8 cellular contexts compared by ENCODE assay signal in genomic region chr17:2336215-2337151, GRCh38. TPM values are rescaled to one million over a fixed set of nuclear protein-coding genes. Genes with fewer than 3 reads are reported as not detected.
DNase-seq lines count a peak whose midpoint lies in the region; TF ChIP-seq lines count a peak whose summit lies in the region.

TSS of gene TSR1 (minus strand) at chr17:2336457. CDS start at chr17:2336427, 30 bp downstream.

- H3K27ac ChIP-seq in HEK293 (ENCODE audit: extremely low read depth, low read depth, low read length) = peak within 1 kb of the TSS; percentile 88
- peak within 1 kb of the TSS; percentile 73 to 86 for H3K27ac ChIP-seq in ovary
- peak within 1 kb of the TSS; percentile 41 to 80 (median 50) for H3K27ac ChIP-seq in thyroid gland

- H3K9me3 ChIP-seq in HEK293 (ENCODE audit: control insufficient read depth, insufficient read depth, low read depth, low read length) (no peaks in the 10 kb centered on the region), ovary (no peaks in the 10 kb centered on the region), thyroid gland (no peaks in the 10 kb centered on the region)

- TF ChIP-seq POLR2A in ovary (IDR thresholded peaks at IDR 0.05) = peak; percentile 79
- TF ChIP-seq POLR2A in thyroid gland (IDR thresholded peaks at IDR 0.05) = peak in 1 of 2 donors; percentile 89

- CTCF ChIA-PET in HEK293 (lab: Yijun Ruan, JAX) = interaction anchor here (0.5 to 10.9 kb wide), 12 partner anchors 12 to 450 kb away, joined by 3 to 110 read pairs (median 4); no protein-coding TSS in a partner anchor

- intact Hi-C loops in ovary (cut with DNase I) = no loop called here
- intact Hi-C loops in thyroid gland (cut with DNase I) = no loop called here

- H3K36me3 Mint-ChIP-seq in activated naive CD8-positive, alpha-beta T cell treated with anti-CD3 and anti-CD28 coated beads for 36 hours = peaks cover under 1% of the 10 kb centered on the region
- H3K36me3 Mint-ChIP-seq in glutamatergic neuron (ENCODE audit: unreplicated experiment) = no peaks in the 10 kb centered on the region

- H3K4me3 Mint-ChIP-seq in activated naive CD8-positive, alpha-beta T cell treated with anti-CD3 and anti-CD28 coated beads for 36 hours = no peak within 1 kb of the TSS
- peak within 1 kb of the TSS; percentile 99 for H3K4me3 Mint-ChIP-seq in glutamatergic neuron (ENCODE audit: unreplicated experiment)

- H3K36me3 ChIP-seq in HEK293 (ENCODE audit: control insufficient read depth in 2 of 2, insufficient read depth in 1 of 2, low read length in 2 of 2) (peaks cover 39 to 44% of the 10 kb centered on the region in 2 experiments), ovary (no peaks in the 10 kb centered on the region), thyroid gland (peaks cover 28 to 35% of the 10 kb centered on the region in 2 donors)

- no peaks in the 10 kb centered on the region for H3K27me3 Mint-ChIP-seq in activated naive CD8-positive, alpha-beta T cell treated with anti-CD3 and anti-CD28 coated beads for 36 hours
- H3K27me3 Mint-ChIP-seq in glutamatergic neuron (ENCODE audit: unreplicated experiment) = peaks cover 4% of the 10 kb centered on the region

- POLR2A ChIA-PET in HEK293 (lab: Yijun Ruan, JAX) = interaction anchor here (0.5 to 4.0 kb wide), 24 partner anchors 8 to 207 kb away, joined by 3 to 49 read pairs (median 5); partner anchors contain the start of genes SMG6 and SRR

- peaks cover 14% of the 10 kb centered on the region for H3K4me1 ChIP-seq in HEK293 (ENCODE audit: control insufficient read depth, insufficient read depth, low read length)
- peaks cover 5% of the 10 kb centered on the region for H3K4me1 ChIP-seq in ovary (ENCODE audit: insufficient read depth)
- peaks cover 8 to 10% of the 10 kb centered on the region in 2 donors for H3K4me1 ChIP-seq in thyroid gland

- peak within 1 kb of the TSS; percentile 99 for H3K27ac Mint-ChIP-seq in activated naive CD8-positive, alpha-beta T cell treated with anti-CD3 and anti-CD28 coated beads for 36 hours
- H3K27ac Mint-ChIP-seq in glutamatergic neuron (ENCODE audit: unreplicated experiment) = peak within 1 kb of the TSS; percentile 81

- DNase-seq in GM04504 (ENCODE audit: low read depth) (peak; percentile 77), MV-4-11 (lab: John Stamatoyannopoulos, UW) (peak; percentile 86), SKM-1 treated with dmso at 0.1 percent for 144 hours (lab: John Stamatoyannopoulos, UW; ENCODE audit: unreplicated experiment) (peak; percentile 30), glutamatergic neuron (peak; percentile 95), ovary (peak; percentile 87 to 93 (median 90)), thyroid gland (peak; percentile 90 to 92)
- DNase-seq in activated naive CD8-positive, alpha-beta T cell treated with anti-CD3 and anti-CD28 coated beads for 36 hours = peak; percentile 94

- H3K4me3 ChIP-seq in HEK293 (ENCODE audit: low read depth, low read length) (peak within 1 kb of the TSS; percentile 56), ovary (peak within 1 kb of the TSS; percentile 76), thyroid gland (replicated peaks in 1 of 3) (peak within 1 kb of the TSS; percentile 77 to 97 (median 96))

- TF ChIP-seq EP300 in ovary (IDR thresholded peaks at IDR 0.05) = no peak

- peak; percentile 77 for TF ChIP-seq CTCF in HEK293 (tag by site-specific recombination; IDR thresholded peaks at IDR 0.05)
- TF ChIP-seq CTCF in glutamatergic neuron (IDR thresholded peaks at IDR 0.05; ENCODE audit: partially characterized antibody, unreplicated experiment) = no peak
- TF ChIP-seq CTCF in ovary (IDR thresholded peaks at IDR 0.05) = peak in 1 of 3 donors; percentile 27
- TF ChIP-seq CTCF in thyroid gland (IDR thresholded peaks at IDR 0.05) = peak in 2 of 6 experiments; percentile 14 to 21

- no peaks in the 10 kb centered on the region for H3K9me3 Mint-ChIP-seq in activated naive CD8-positive, alpha-beta T cell treated with anti-CD3 and anti-CD28 coated beads for 36 hours
- H3K9me3 Mint-ChIP-seq in glutamatergic neuron (ENCODE audit: unreplicated experiment) = peaks cover 7% of the 10 kb centered on the region

- H3K27me3 ChIP-seq in ovary (no peaks in the 10 kb centered on the region), thyroid gland (no peaks in the 10 kb centered on the region)

- 0 to 1% (median 1%) methylated on average over 65 to 77 of the region's 77 CpGs for WGBS in ovary, 3 donors
- 0 to 1% methylated on average over 26 to 40 of the region's 77 CpGs for WGBS in thyroid gland, 2 donors

- H3K4me1 Mint-ChIP-seq in activated naive CD8-positive, alpha-beta T cell treated with anti-CD3 and anti-CD28 coated beads for 36 hours = peaks cover 12% of the 10 kb centered on the region
- peaks cover 9% of the 10 kb centered on the region for H3K4me1 Mint-ChIP-seq in glutamatergic neuron (ENCODE audit: low read depth, unreplicated experiment)

TF ChIP-seq in HEK293, 187 proteins besides CTCF, POLR2A, EP300 and RAD21 (continues in another document):
- 0 out of 2 replicates have a peak, but pooled peaks have one; percentile 18 for TF ChIP-seq ZFP69B (tag by site-specific recombination; IDR thresholded peaks at IDR 0.05)
- TF ChIP-seq ZNF155 (tag by site-specific recombination; IDR thresholded peaks at IDR 0.05) = no peak
- TF ChIP-seq ZNF48 (tag by site-specific recombination; IDR thresholded peaks at IDR 0.05) = no peak
- TF ChIP-seq ZBTB44 (tag by site-specific recombination; IDR thresholded peaks at IDR 0.05) = no peak; the same call in 1 of the 2 replicates
- peak; percentile 82 for TF ChIP-seq KLF16 (tag by site-specific recombination; IDR thresholded peaks at IDR 0.05)
- TF ChIP-seq ZNF580 (tag by site-specific recombination; IDR thresholded peaks at IDR 0.05) = peak; percentile 60; the same call in 1 of the 2 replicates
- no peak for TF ChIP-seq ZNF404 (tag by site-specific recombination; IDR thresholded peaks at IDR 0.05)
- TF ChIP-seq ZNF16 (tag by site-specific recombination; IDR thresholded peaks at IDR 0.05; ENCODE audit: low read depth) = no peak
- TF ChIP-seq, protein P1, sequence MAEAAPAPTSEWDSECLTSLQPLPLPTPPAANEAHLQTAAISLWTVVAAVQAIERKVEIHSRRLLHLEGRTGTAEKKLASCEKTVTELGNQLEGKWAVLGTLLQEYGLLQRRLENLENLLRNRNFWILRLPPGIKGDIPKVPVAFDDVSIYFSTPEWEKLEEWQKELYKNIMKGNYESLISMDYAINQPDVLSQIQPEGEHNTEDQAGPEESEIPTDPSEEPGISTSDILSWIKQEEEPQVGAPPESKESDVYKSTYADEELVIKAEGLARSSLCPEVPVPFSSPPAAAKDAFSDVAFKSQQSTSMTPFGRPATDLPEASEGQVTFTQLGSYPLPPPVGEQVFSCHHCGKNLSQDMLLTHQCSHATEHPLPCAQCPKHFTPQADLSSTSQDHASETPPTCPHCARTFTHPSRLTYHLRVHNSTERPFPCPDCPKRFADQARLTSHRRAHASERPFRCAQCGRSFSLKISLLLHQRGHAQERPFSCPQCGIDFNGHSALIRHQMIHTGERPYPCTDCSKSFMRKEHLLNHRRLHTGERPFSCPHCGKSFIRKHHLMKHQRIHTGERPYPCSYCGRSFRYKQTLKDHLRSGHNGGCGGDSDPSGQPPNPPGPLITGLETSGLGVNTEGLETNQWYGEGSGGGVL (tag by site-specific recombination; IDR thresholded peaks at IDR 0.05) = no peak
- TF ChIP-seq ZNF792 (tag by site-specific recombination; IDR thresholded peaks at IDR 0.05) = no peak
- no peak for TF ChIP-seq GLI2 (tag by site-specific recombination; IDR thresholded peaks at IDR 0.05; ENCODE audit: borderline replicate concordance, low read depth)
- peak; percentile 97 for TF ChIP-seq YY1 (tag by site-specific recombination; IDR thresholded peaks at IDR 0.05)

RNA-seq across cellular contexts. Expression of gene TSR1, which starts in this region (rescaled TPM):
- 100 to 1,000 TPM; 115 to 120 TPM for total RNA-seq in activated naive CD8-positive, alpha-beta T cell treated with anti-CD3 and anti-CD28 coated beads for 36 hours
- total RNA-seq in glutamatergic neuron (ENCODE audit: unreplicated experiment) (25.6 TPM), ovary (10 to 100 TPM; 13.4 to 31.0 (median 23.7) TPM), thyroid gland (10 to 100 TPM; 16.8 to 56.4 (median 29.3) TPM)
- 10 to 100 TPM; 11.3 to 23.2 TPM for polyA plus RNA-seq in ovary

Comparison
In these comparisons a context has a peak if more than half of its experiments do, and no peak if none do; other contexts are left out.
1. Peak in every context shown above with its lines: DNase-seq, H3K4me3 ChIP-seq and H3K27ac ChIP-seq.
2. DNase-seq: peak in every context shown above with its lines; median percentile 95 in glutamatergic neuron; 94 in activated naive CD8-positive, alpha-beta T cell treated with anti-CD3 and anti-CD28 coated beads for 36 hours; 91 in thyroid gland; 90 in ovary; 86 in MV-4-11; 77 in GM04504; 30 in SKM-1 treated with dmso at 0.1 percent for 144 hours.